Comparison of ENCODE assay signal across 14 cellular contexts in genomic region chr2:15158117-15158516, GRCh38.
A peak's percentile ranks its signal among the peaks of the same experiment; 100 is the strongest.
DNase-seq lines count a peak whose midpoint lies in the region; ATAC-seq lines count a peak whose summit lies in the region.
"Had no signal": no experiment of that assay in that cellular context is flagged by ENCODE, and none has a peak within 500 bp of the region (broad histone marks: within the 10 kb centered on the region; RNA-seq: fewer than 3 reads in every experiment).

No MANE protein-coding gene starts in this region.

- no peak for ATAC-seq in stimulated activated naive CD8-positive, alpha-beta T cell treated with anti-CD3 and anti-CD28 coated beads, Interleukin-15, Interleukin-2, amounts not matched to agents 100 U/mL and 50 U/mL, for 24 hours
- no peak for ATAC-seq in HG03280 (IDR thresholded peaks at IDR 0.05; ENCODE audit: unreplicated experiment)
- ATAC-seq in GM21360 (IDR thresholded peaks at IDR 0.05; ENCODE audit: unreplicated experiment): no peak
- ATAC-seq: activated CD4-positive, CD25-positive, alpha-beta regulatory T cell treated with anti-CD3 and anti-CD28 coated beads, Interleukin-2, amount 50 U/mL, for 24 hours; gastroesophageal sphincter; lower lobe of right lung; naive thymus-derived CD4-positive, alpha-beta T cell had no signal

- intact Hi-C loops in head of caudate nucleus (cut with DNase I): no loop called here

- DNase-seq in COR-L47 (lab: John Stamatoyannopoulos, UW) (peak; percentile 80), NCI-H1092 (lab: John Stamatoyannopoulos, UW) (peak; percentile 18), NCI-H526 treated with DMSO at 0.1 percent for 48 hours (lab: John Stamatoyannopoulos, UW) (peak; percentile 97), head of caudate nucleus (peak; percentile 35 to 93 (median 71)), C1 segment of cervical spinal cord (lab: John Stamatoyannopoulos, UW) (no peak)
- no peak for DNase-seq in stimulated activated naive CD8-positive, alpha-beta T cell treated with anti-CD3 and anti-CD28 coated beads, Interleukin-15, Interleukin-2, amounts not matched to agents 100 U/mL and 50 U/mL, for 24 hours
- DNase-seq: activated gamma-delta T cell treated with Interleukin-2 at 50 U/mL for 16 hours; immature natural killer cell; lower lobe of right lung; naive thymus-derived CD4-positive, alpha-beta T cell had no signal

Comparison
In these comparisons a context has a peak if more than half of its experiments do, and no peak if none do; other contexts are left out.
1. DNase-seq: peak in COR-L47 (single experiment), NCI-H1092 (single experiment), NCI-H526 treated with DMSO at 0.1 percent for 48 hours (single experiment) and head of caudate nucleus (42 of 42); none in stimulated activated naive CD8-positive, alpha-beta T cell treated with anti-CD3 and anti-CD28 coated beads, Interleukin-15, Interleukin-2, amounts not matched to agents 100 U/mL and 50 U/mL, for 24 hours (single experiment) and C1 segment of cervical spinal cord (0 of 14).